Comparison of ENCODE assay signal across 8 cellular contexts in the genomic region with DNA sequence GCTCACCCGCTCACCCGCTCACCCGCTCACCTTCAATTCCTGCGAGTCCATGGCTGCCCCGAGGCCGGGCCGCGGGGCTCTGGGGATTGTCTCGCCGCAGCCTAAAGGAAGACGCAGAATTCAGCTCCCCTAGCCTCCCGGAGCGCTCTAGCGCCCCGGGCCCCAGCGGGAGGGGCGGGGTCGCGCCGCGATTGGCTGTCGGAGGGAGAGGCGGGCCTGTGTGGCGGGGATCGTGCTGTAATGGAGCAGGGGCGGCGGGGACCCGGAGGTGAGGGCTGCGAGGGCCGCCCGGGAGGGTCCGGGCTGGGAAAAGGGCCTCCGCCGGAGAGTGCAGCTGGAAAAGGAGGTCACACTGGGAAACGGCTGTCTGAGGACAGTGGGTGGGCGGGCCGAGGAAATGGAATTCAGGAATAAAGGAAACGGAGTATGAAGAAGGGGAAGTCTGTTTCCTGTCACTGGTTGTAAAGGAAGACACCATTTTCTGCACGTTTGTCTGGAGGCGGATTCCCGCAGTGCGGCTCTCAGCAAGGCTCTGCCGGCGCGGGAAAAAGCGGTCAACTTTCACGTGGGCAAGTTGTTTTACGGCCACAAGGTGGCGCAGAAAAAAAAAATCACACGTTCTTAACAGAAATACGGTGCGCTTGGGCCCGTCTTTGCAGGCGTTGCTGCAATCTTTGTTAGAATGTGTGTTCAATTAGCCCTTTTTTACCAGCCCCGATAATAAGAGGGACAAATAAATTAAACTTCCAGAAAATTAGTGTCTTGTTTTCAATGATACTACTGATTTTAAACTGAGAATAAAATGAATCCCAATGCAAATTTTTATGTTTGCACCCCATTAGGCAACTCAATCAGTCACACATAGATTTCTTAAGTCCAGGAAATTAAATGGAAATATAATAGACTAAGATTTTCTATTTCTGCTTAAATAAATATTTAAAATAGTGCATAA. TPM values are rescaled to one million over a fixed set of nuclear protein-coding genes. Genes with fewer than 3 reads are reported as not detected.
DNase-seq lines count a peak whose midpoint lies in the region; ATAC-seq, FAIRE-seq and TF ChIP-seq lines count a peak whose summit lies in the region.

A gene (minus strand): TSS at position 122 of the 952 bp plus-strand sequence. CDS start 71 bp downstream, at position 51.

- H3K4me1 ChIP-seq in pancreas (peaks cover 0 to 26% (median 12%) of the 10 kb centered on the region in 3 donors), tibial artery (peaks cover 0 to 42% (median 15%) of the 10 kb centered on the region in 4 donors)

- no peaks in the 10 kb centered on the region for H3K36me3 ChIP-seq in pancreas
- H3K36me3 ChIP-seq in tibial artery: peaks cover 0 to 3% (median under 1%) of the 10 kb centered on the region in 3 donors

- intact Hi-C loops in Right ventricle myocardium superior (cut with DNase I): loop anchor here (10.0 kb wide), 1 partner anchor 171 kb away; a partner anchor contains a TSS
- intact Hi-C loops in pancreas (cut with DNase I): loop anchor here in 2 of 3 donors (10.0 kb wide), 1 partner anchor 171 kb away; a partner anchor contains a TSS
- intact Hi-C loops in tibial artery (cut with DNase I; ENCODE audit: low total_unique reads): loop anchor here (5.0 kb wide), 1 partner anchor 173 kb away; a partner anchor contains a TSS

- peak; percentile 78 for TF ChIP-seq CTCF in GM12873 (IDR thresholded peaks at IDR 0.05; ENCODE audit: insufficient read depth, low read depth, low read length, missing control alignments)
- TF ChIP-seq CTCF in pancreas (IDR thresholded peaks at IDR 0.05): peak; percentile 62 to 86 (median 73)
- peak; percentile 74 to 82 for TF ChIP-seq CTCF in tibial artery (IDR thresholded peaks at IDR 0.05)

- no peaks in the 10 kb centered on the region for H3K9me3 ChIP-seq in pancreas
- no peaks in the 10 kb centered on the region for H3K9me3 ChIP-seq in tibial artery

- peak; percentile 75 for FAIRE-seq in pancreas (lab: Jason Lieb, UNC)

- no peaks in the 10 kb centered on the region for H3K9me3 Mint-ChIP-seq in activated naive CD8-positive, alpha-beta T cell treated with anti-CD3 and anti-CD28 coated beads, Interleukin-2, amount 50 U/mL, for 24 hours

- ATAC-seq in HG02759 (IDR thresholded peaks at IDR 0.05; ENCODE audit: unreplicated experiment) (peak; percentile 96), Right ventricle myocardium superior (ENCODE audit: poor library complexity) (peak; percentile 100), pancreas (peak; percentile 97 to 99 (median 98))
- ATAC-seq in activated naive CD8-positive, alpha-beta T cell treated with anti-CD3 and anti-CD28 coated beads, Interleukin-2, amount 50 U/mL, for 24 hours: peak; percentile 98

- H3K4me3 Mint-ChIP-seq in activated naive CD8-positive, alpha-beta T cell treated with anti-CD3 and anti-CD28 coated beads, Interleukin-2, amount 50 U/mL, for 24 hours: peak within 1 kb of the TSS; percentile 51

- no peaks in the 10 kb centered on the region for H3K27me3 ChIP-seq in pancreas
- no peaks in the 10 kb centered on the region for H3K27me3 ChIP-seq in tibial artery

- WGBS in pancreas, 2 donors: 0 to 1% methylated on average over 47 to 55 of the region's 55 CpGs

- peak within 1 kb of the TSS; percentile 80 to 92 (median 86) for H3K27ac ChIP-seq in pancreas
- peak within 1 kb of the TSS; percentile 83 to 88 for H3K27ac ChIP-seq in tibial artery

- peak within 1 kb of the TSS; percentile 27 for H3K27ac Mint-ChIP-seq in activated naive CD8-positive, alpha-beta T cell treated with anti-CD3 and anti-CD28 coated beads, Interleukin-2, amount 50 U/mL, for 24 hours

- H3K4me3 ChIP-seq in pancreas (peak within 1 kb of the TSS; percentile 42 to 70 (median 58)), tibial artery (peak within 1 kb of the TSS; percentile 77 to 89)

- peak; percentile 84 to 98 (median 91) for DNase-seq in NCI-H1417 (lab: John Stamatoyannopoulos, UW)
- DNase-seq in SW 1271 (lab: John Stamatoyannopoulos, UW): peak; percentile 78 to 98
- DNase-seq in activated naive CD8-positive, alpha-beta T cell treated with anti-CD3 and anti-CD28 coated beads, Interleukin-2, amount 50 U/mL, for 24 hours: peak; percentile 93
- DNase-seq in Right ventricle myocardium superior: peak; percentile 96
- DNase-seq in pancreas: peak; percentile 95 to 97 (median 96)
- DNase-seq in tibial artery: peak; percentile 95 to 96

- no peaks in the 10 kb centered on the region for H3K27me3 Mint-ChIP-seq in activated naive CD8-positive, alpha-beta T cell treated with anti-CD3 and anti-CD28 coated beads, Interleukin-2, amount 50 U/mL, for 24 hours

- peaks cover 14% of the 10 kb centered on the region for H3K4me1 Mint-ChIP-seq in activated naive CD8-positive, alpha-beta T cell treated with anti-CD3 and anti-CD28 coated beads, Interleukin-2, amount 50 U/mL, for 24 hours

- H3K36me3 Mint-ChIP-seq in activated naive CD8-positive, alpha-beta T cell treated with anti-CD3 and anti-CD28 coated beads, Interleukin-2, amount 50 U/mL, for 24 hours (ENCODE audit: low read depth): peaks cover 7% of the 10 kb centered on the region

RNA-seq across cellular contexts. Expression of the gene that starts here (rescaled TPM):
- total RNA-seq in Right ventricle myocardium superior: 11.7 TPM
- 10 to 100 TPM in 2 of 6 donors, 1 to 10 TPM in 4; 5.4 to 14.7 (median 9.2) TPM for total RNA-seq in pancreas
- polyA plus RNA-seq in pancreas: 10 to 100 TPM in 1 of 2 donors, 1 to 10 TPM in 1; 5.6 to 12.8 TPM

Comparison
In these comparisons a context has a peak if more than half of its experiments do, and no peak if none do; other contexts are left out.
1. Peak in every context shown above with its lines: DNase-seq, ATAC-seq, H3K4me3 ChIP-seq and H3K27ac ChIP-seq.